Comparison of ENCODE assay signal across 8 cellular contexts in the genomic region with DNA sequence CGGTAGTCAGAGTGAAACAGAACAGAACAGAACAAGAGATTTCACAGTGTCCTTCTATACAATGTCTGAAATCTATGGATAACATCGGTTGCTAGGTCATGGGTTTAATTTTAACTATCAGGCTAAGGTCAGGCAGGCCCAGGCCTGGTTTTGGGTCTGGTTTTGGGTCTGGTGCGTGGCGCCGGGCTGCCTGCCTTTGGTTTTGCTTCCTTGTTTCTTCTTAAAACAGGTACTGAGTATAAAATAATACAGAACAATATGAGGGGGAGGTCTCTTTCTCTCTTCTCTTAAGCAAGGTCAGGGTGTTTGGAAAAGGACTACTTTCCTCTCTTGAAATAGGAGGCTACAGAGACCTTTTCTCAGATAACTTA. TPM values are rescaled to one million over a fixed set of nuclear protein-coding genes. Genes with fewer than 3 reads are reported as not detected.
DNase-seq lines count a peak whose midpoint lies in the region; ATAC-seq and TF ChIP-seq lines count a peak whose summit lies in the region.

No MANE protein-coding gene starts in this region.

- H2AFZ ChIP-seq in GM23338 (no peak overlapping the region), SU-DHL-6 (ENCODE audit: low read depth, low read length, severe bottlenecking) (no peak overlapping the region)

- H3K4me1 ChIP-seq in GM23338 (ENCODE audit: insufficient read depth) (peaks cover 52% of the 10 kb centered on the region), gastroesophageal sphincter (peaks cover 0 to 43% (median 27%) of the 10 kb centered on the region in 3 donors), spleen (peaks cover 43 to 71% (median 67%) of the 10 kb centered on the region in 6 donors)

- H3K27ac ChIP-seq in GM23338 (ENCODE audit: low read depth) (peak overlapping the region; percentile 87; the same call in 1 of the 2 replicates), SU-DHL-6 (ENCODE audit: low read depth, low read length) (peak overlapping the region; percentile 80), gastroesophageal sphincter (peak overlapping the region in 3 of 4 donors; percentile 39 to 87 (median 82)), spleen (peak overlapping the region; percentile 66 to 99 (median 94))

- H3K9me2 ChIP-seq in GM23338 (ENCODE audit: insufficient read depth) = no peaks in the 10 kb centered on the region
- no peaks in the 10 kb centered on the region for H3K9me2 ChIP-seq in SU-DHL-6 (replicated peaks; ENCODE audit: insufficient read depth, low read length)

- H3K9ac ChIP-seq in SU-DHL-6 (ENCODE audit: low read length) = peak overlapping the region; percentile 96

- DNase-seq in GM23338 (ENCODE audit: low spot score) (no peak), spleen (no peak), NCI-H524 (lab: John Stamatoyannopoulos, UW) (no peak), midbrain (lab: John Stamatoyannopoulos, UW) (no peak)

- H3K4me1 Mint-ChIP-seq in GM23338 = peaks cover 65% of the 10 kb centered on the region

- H3K79me2 ChIP-seq in GM23338 (replicated peaks; ENCODE audit: insufficient read depth) (peaks cover 63% of the 10 kb centered on the region), SU-DHL-6 (ENCODE audit: insufficient read depth, low read length) (peaks cover 62% of the 10 kb centered on the region)

- ATAC-seq in GM23338 = no peak
- ATAC-seq in gastroesophageal sphincter = no peak
- no peak for ATAC-seq in HG03097 (IDR thresholded peaks at IDR 0.05; ENCODE audit: low FRiP score, unreplicated experiment)
- ATAC-seq in GM18873 (IDR thresholded peaks at IDR 0.05; ENCODE audit: low FRiP score, unreplicated experiment) = no peak

- no peak for TF ChIP-seq EP300 in gastroesophageal sphincter (IDR thresholded peaks at IDR 0.05)

- peak overlapping the region; percentile 92; the same call in 1 of the 2 replicates for H3K27ac Mint-ChIP-seq in GM23338

- H3K4me3 Mint-ChIP-seq in GM23338 = peak overlapping the region; percentile 89

- WGBS in gastroesophageal sphincter (ENCODE audit: low coverage in 1 of 2), 2 donors = 60 to 71% methylated on average over 4 to 5 of the region's 5 CpGs
- WGBS in spleen, 5 donors = 20 to 38% (median 33%) methylated on average over 5 of the region's 5 CpGs

- H3K4me3 ChIP-seq in GM23338 (peak overlapping the region; percentile 100), SU-DHL-6 (ENCODE audit: insufficient read depth, low read length, poor library complexity, severe bottlenecking) (peak overlapping the region; percentile 70), gastroesophageal sphincter (peak overlapping the region in 1 of 2 donors; percentile 77), spleen (peak overlapping the region; percentile 75 to 100 (median 98))

- TF ChIP-seq POLR2A in gastroesophageal sphincter (IDR thresholded peaks at IDR 0.05) = no peak
- no peak for TF ChIP-seq POLR2A in spleen (IDR thresholded peaks at IDR 0.05)

- peaks cover 60% of the 10 kb centered on the region for H3K36me3 Mint-ChIP-seq in GM23338 (ENCODE audit: low read depth)

- peak overlapping the region; percentile 96 for H3K4me2 ChIP-seq in GM23338
- peak overlapping the region; percentile 74 for H3K4me2 ChIP-seq in SU-DHL-6 (ENCODE audit: low read depth, low read length, poor library complexity, severe bottlenecking)

- peaks cover 9% of the 10 kb centered on the region for H3K27me3 Mint-ChIP-seq in GM23338 (ENCODE audit: insufficient read depth, low read depth, poor library complexity)

- H3K27me3 ChIP-seq in GM23338 (ENCODE audit: insufficient read depth) (no peaks in the 10 kb centered on the region), SU-DHL-6 (ENCODE audit: low read length) (no peaks in the 10 kb centered on the region), gastroesophageal sphincter (no peaks in the 10 kb centered on the region), spleen (replicated peaks in 1 of 7) (no peaks in the 10 kb centered on the region)

- H3F3A ChIP-seq in GM23338 (replicated peaks; ENCODE audit: low read depth) (0 out of 2 replicates have a peak, but pooled peaks cover 14% of the 10 kb centered on the region), SU-DHL-6 (ENCODE audit: insufficient read depth) (no peaks in the 10 kb centered on the region)

- H3K36me3 ChIP-seq in GM23338 (ENCODE audit: insufficient read depth) = peaks cover 35% of the 10 kb centered on the region
- peaks cover 6% of the 10 kb centered on the region; the same call in 1 of the 2 replicates for H3K36me3 ChIP-seq in SU-DHL-6 (ENCODE audit: low read length)
- H3K36me3 ChIP-seq in gastroesophageal sphincter = peaks cover 0 to 18% of the 10 kb centered on the region in 2 donors
- H3K36me3 ChIP-seq in spleen = peaks cover 0 to 31% (median 10%) of the 10 kb centered on the region in 6 donors

- H4K20me1 ChIP-seq in GM23338 (replicated peaks; ENCODE audit: insufficient read depth) (peaks cover 55% of the 10 kb centered on the region), SU-DHL-6 (ENCODE audit: low read depth, low read length) (peaks cover 24% of the 10 kb centered on the region; the same call in 1 of the 2 replicates)

- intact Hi-C loops in spleen (cut with DNase I; ENCODE audit: low total_unique reads) = loop anchor here (5.0 to 10.0 kb wide), 3 partner anchors 40 to 275 kb away; a partner anchor contains a TSS

- H3K9me3 Mint-ChIP-seq in GM23338 = no peaks in the 10 kb centered on the region; the same call in 2 of the 3 replicates

- H3K9me3 ChIP-seq in SU-DHL-6 (ENCODE audit: insufficient read depth, low read length) = no peaks in the 10 kb centered on the region
- H3K9me3 ChIP-seq in gastroesophageal sphincter = no peaks in the 10 kb centered on the region
- no peaks in the 10 kb centered on the region for H3K9me3 ChIP-seq in spleen

- no peak for TF ChIP-seq CTCF in GM23338 (conservative IDR thresholded peaks at IDR 0.05; ENCODE audit: low read depth in 2 of 2)
- TF ChIP-seq CTCF in SU-DHL-6 (IDR thresholded peaks at IDR 0.05; ENCODE audit: insufficient read depth, low read length, poor library complexity, severe bottlenecking) = no peak
- no peak for TF ChIP-seq CTCF in gastroesophageal sphincter (IDR thresholded peaks at IDR 0.05)
- TF ChIP-seq CTCF in spleen (IDR thresholded peaks at IDR 0.05 in 8 of 11, conservative IDR thresholded peaks at IDR 0.05 in 3 of 11) = no peak

TF ChIP-seq in GM23338, 12 proteins besides CTCF, POLR2A, EP300 and RAD21 (continues in another document):
- no peak for TF ChIP-seq EZH2 (IDR thresholded peaks at IDR 0.05; ENCODE audit: low read depth, unreplicated experiment)
- TF ChIP-seq NANOG (IDR thresholded peaks at IDR 0.05; ENCODE audit: borderline replicate concordance) = no peak
- TF ChIP-seq, protein P1, sequence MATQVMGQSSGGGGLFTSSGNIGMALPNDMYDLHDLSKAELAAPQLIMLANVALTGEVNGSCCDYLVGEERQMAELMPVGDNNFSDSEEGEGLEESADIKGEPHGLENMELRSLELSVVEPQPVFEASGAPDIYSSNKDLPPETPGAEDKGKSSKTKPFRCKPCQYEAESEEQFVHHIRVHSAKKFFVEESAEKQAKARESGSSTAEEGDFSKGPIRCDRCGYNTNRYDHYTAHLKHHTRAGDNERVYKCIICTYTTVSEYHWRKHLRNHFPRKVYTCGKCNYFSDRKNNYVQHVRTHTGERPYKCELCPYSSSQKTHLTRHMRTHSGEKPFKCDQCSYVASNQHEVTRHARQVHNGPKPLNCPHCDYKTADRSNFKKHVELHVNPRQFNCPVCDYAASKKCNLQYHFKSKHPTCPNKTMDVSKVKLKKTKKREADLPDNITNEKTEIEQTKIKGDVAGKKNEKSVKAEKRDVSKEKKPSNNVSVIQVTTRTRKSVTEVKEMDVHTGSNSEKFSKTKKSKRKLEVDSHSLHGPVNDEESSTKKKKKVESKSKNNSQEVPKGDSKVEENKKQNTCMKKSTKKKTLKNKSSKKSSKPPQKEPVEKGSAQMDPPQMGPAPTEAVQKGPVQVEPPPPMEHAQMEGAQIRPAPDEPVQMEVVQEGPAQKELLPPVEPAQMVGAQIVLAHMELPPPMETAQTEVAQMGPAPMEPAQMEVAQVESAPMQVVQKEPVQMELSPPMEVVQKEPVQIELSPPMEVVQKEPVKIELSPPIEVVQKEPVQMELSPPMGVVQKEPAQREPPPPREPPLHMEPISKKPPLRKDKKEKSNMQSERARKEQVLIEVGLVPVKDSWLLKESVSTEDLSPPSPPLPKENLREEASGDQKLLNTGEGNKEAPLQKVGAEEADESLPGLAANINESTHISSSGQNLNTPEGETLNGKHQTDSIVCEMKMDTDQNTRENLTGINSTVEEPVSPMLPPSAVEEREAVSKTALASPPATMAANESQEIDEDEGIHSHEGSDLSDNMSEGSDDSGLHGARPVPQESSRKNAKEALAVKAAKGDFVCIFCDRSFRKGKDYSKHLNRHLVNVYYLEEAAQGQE (IDR thresholded peaks at IDR 0.05; ENCODE audit: unreplicated experiment) = no peak

RNA-seq across cellular contexts. Expression of a gene that starts 1.4 kb away (rescaled TPM):
- total RNA-seq in GM23338 (2014; rRNA removed; shearing (Covaris generic)) = 218 and 220 TPM in 2 replicates
- polyA plus RNA-seq in GM23338 (2016; fragmentation: Nextera tagmentation; extraction: Ambion mirVana) = 76.6 and 82.3 TPM in 2 replicates
- 10 to 100 TPM; 11.0 to 23.4 (median 18.1) TPM for total RNA-seq in gastroesophageal sphincter
- total RNA-seq in spleen = 10 to 100 TPM; 20.3 to 40.3 (median 29.5) TPM
- polyA plus RNA-seq in spleen = 10 to 100 TPM; 12.9 to 18.6 (median 14.6) TPM

RNA-seq across cellular contexts. Expression of a gene that starts 16.2 kb away (rescaled TPM):
- 1.1 and 3.7 TPM in 2 replicates for total RNA-seq in GM23338 (2014; rRNA removed; shearing (Covaris generic))
- 3.2 and 4.9 TPM in 2 replicates for polyA plus RNA-seq in GM23338 (2016; fragmentation: Nextera tagmentation; extraction: Ambion mirVana)
- total RNA-seq in gastroesophageal sphincter = 1 to 10 TPM; 2.5 to 8.7 (median 5.9) TPM
- 100 to 1,000 TPM in 5 of 7 donors, 10 to 100 TPM in 2; 70.5 to 171 (median 127) TPM for total RNA-seq in spleen
- polyA plus RNA-seq in spleen = 100 to 1,000 TPM; 142 to 365 (median 198) TPM

Comparison
In these comparisons a context has a peak if more than half of its experiments do, and no peak if none do; other contexts are left out.
1. RNA of a gene that starts 16.2 kb away (total RNA-seq): 70.5 to 171 TPM in spleen; 2.5 to 8.7 TPM in gastroesophageal sphincter and 1.1 to 3.7 TPM in GM23338; every median in the first group is over 4 times any median in the second.
2. Peak in every context shown above with its lines, with median percentiles within 50 percentile points of each other: H3K27ac ChIP-seq.